Comparison of ENCODE assay signal across 2 cellular contexts in the genomic region with DNA sequence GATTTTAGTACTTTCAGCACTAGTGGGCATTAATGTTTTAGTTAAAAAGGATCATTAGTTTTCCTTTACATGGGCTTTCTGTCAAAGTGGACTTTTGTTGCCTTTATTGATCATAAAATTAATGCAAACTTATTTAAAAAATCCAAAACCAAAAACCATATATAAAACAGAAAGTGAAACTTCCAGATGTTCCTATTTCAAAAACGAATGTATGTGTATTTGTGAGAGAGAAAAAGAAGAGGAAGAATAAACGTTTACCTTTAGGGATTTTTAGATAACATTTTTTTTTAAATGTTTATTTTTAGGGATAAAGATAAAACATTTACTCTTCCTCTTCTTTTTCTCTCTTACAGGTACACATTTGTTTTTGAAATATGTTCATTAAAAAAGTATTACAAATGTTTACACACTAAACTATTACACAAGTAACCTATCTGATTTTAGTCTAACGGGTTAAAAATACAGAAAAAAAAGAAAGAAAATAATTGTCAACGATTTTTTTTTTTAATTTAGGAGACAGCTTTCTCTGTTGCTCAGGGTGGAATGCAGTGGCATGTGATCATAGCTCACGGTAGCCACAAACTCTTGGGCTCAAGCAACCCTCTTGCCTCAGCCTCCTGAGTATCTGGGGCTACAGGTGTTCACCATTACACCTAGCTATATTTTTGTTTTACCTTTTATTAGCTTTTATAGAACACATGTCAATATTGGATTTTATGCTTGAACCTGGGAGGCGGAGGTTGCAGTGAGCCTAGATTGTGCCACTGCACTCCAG.
TF ChIP-seq lines count a peak whose summit lies in the region.

No MANE protein-coding gene starts in this region.

TF ChIP-seq in IMR-90, 13 proteins besides CTCF, POLR2A, EP300 and RAD21:
- TF ChIP-seq MXI1 (IDR thresholded peaks at IDR 0.05; ENCODE audit: borderline replicate concordance, low read depth, low read length) (no peak), NFE2L2 (IDR thresholded peaks at IDR 0.05; ENCODE audit: low read depth, low read length) (no peak), CHD1 (IDR thresholded peaks at IDR 0.05; ENCODE audit: low read depth, low read length) (no peak), MAFK (IDR thresholded peaks at IDR 0.05; ENCODE audit: low read depth, low read length) (no peak), BHLHE40 (IDR thresholded peaks at IDR 0.05; ENCODE audit: low read depth, low read length) (no peak), RCOR1 (IDR thresholded peaks at IDR 0.05; ENCODE audit: insufficient replicate concordance, low read length) (no peak), CEBPB (IDR thresholded peaks at IDR 0.05; ENCODE audit: low read depth, low read length) (no peak), MAZ (IDR thresholded peaks at IDR 0.05; ENCODE audit: borderline replicate concordance, low read depth, low read length) (no peak), FOS (IDR thresholded peaks at IDR 0.05; ENCODE audit: low read depth, low read length) (no peak), RFX5 (IDR thresholded peaks at IDR 0.05; ENCODE audit: low read depth, low read length) (no peak), SMC3 (IDR thresholded peaks at IDR 0.05; ENCODE audit: low read depth, low read length) (no peak)
- TF ChIP-seq, protein P1, sequence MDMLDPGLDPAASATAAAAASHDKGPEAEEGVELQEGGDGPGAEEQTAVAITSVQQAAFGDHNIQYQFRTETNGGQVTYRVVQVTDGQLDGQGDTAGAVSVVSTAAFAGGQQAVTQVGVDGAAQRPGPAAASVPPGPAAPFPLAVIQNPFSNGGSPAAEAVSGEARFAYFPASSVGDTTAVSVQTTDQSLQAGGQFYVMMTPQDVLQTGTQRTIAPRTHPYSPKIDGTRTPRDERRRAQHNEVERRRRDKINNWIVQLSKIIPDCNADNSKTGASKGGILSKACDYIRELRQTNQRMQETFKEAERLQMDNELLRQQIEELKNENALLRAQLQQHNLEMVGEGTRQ (IDR thresholded peaks at IDR 0.05; ENCODE audit: low read depth, low read length), result no peak
- TF ChIP-seq, protein P2, sequence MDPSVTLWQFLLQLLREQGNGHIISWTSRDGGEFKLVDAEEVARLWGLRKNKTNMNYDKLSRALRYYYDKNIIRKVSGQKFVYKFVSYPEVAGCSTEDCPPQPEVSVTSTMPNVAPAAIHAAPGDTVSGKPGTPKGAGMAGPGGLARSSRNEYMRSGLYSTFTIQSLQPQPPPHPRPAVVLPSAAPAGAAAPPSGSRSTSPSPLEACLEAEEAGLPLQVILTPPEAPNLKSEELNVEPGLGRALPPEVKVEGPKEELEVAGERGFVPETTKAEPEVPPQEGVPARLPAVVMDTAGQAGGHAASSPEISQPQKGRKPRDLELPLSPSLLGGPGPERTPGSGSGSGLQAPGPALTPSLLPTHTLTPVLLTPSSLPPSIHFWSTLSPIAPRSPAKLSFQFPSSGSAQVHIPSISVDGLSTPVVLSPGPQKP (IDR thresholded peaks at IDR 0.05; ENCODE audit: borderline replicate concordance, low read depth, low read length), result no peak

TF ChIP-seq in GM12878, 131 proteins besides CTCF, POLR2A, EP300 and RAD21:
- TF ChIP-seq, protein P3, sequence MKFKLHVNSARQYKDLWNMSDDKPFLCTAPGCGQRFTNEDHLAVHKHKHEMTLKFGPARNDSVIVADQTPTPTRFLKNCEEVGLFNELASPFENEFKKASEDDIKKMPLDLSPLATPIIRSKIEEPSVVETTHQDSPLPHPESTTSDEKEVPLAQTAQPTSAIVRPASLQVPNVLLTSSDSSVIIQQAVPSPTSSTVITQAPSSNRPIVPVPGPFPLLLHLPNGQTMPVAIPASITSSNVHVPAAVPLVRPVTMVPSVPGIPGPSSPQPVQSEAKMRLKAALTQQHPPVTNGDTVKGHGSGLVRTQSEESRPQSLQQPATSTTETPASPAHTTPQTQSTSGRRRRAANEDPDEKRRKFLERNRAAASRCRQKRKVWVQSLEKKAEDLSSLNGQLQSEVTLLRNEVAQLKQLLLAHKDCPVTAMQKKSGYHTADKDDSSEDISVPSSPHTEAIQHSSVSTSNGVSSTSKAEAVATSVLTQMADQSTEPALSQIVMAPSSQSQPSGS (IDR thresholded peaks at IDR 0.05; ENCODE audit: low read length), result no peak
- TF ChIP-seq IKZF2 (IDR thresholded peaks at IDR 0.05) (no peak), CHD2 (IDR thresholded peaks at IDR 0.05; ENCODE audit: borderline replicate concordance, low read depth, low read length) (no peak), RELA (IDR thresholded peaks at IDR 0.05; ENCODE audit: borderline replicate concordance, partially characterized antibody) (no peak)
TF ChIP-seq in GM12878: peak in this region for 0.
